8 cellular contexts compared by ENCODE assay signal in the genomic region with DNA sequence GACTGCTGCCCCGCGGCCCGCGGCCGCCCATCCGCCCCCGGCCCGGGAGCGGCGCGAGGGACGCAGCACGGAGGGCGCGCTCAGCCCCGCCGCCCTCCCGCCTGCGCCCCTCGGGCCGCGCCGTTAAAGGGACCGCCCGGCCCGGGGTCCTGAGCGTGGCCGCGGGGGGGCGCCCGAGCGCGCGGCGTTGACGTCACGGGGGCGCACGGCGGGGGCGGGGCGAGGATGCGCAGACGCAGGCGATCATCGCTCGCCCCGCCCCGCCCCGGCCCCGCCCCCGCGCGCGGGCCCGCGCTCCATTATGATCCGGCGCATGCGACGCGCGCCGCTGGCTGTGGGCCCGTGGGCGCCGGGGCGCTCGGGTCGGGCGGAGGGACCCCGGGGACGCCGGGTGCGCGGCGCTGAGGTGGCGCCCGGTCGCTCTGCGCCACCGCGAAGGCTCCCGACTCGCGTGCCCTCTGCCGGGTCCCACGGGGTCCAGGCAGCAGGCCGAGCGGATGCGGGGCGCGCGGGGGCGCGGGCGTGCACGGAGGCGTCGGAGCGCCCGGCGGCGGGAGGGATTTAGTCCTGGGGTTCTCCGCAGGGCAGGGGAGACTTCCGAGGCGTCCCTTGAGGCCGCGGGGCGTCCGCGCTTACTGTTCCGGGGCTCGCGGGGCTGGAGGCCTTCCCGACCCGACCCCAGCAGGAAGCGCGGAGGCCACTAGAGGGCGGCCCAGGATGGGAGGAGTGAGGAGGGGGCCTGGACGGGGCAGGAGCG. TPM values are rescaled to one million over a fixed set of nuclear protein-coding genes. Genes with fewer than 3 reads are reported as not detected.
DNase-seq lines count a peak whose midpoint lies in the region; ATAC-seq lines count a peak whose summit lies in the region.

Gene DVL1 (minus strand): TSS at position 163 of the 757 bp plus-strand sequence. CDS start 353 bp downstream, outside the sequence.

- intact Hi-C loops in T-helper 2 cell treated with Interferon-gamma antibody and Interleukin-4, amounts not matched to agents 100 ng/mL and 5 ng/mL, for 36 hours (cut with micrococcal nuclease), result loop anchor here (1.0 to 5.0 kb wide), 2 partner anchors 22 to 42 kb away; partner anchors contain the start of genes ACAP3 and PUSL1
- intact Hi-C loops in sciatic nerve (cut with DNase I), result no loop called here

- no peaks in the 10 kb centered on the region for H3K9me3 ChIP-seq in HUES6 (ENCODE audit: control insufficient read depth, insufficient read depth, low read depth, low read length)

- peak; percentile 51 for DNase-seq in COR-L47 (lab: John Stamatoyannopoulos, UW)
- DNase-seq in astrocyte of the hippocampus (ENCODE audit: low read depth, low spot score), result peak; percentile 91
- DNase-seq in hippocampal formation (lab: John Stamatoyannopoulos, UW), result peak; percentile 37 to 48
- DNase-seq in sciatic nerve (ENCODE audit: low spot score), result peak; percentile 85

- peaks cover 20% of the 10 kb centered on the region for H3K27me3 ChIP-seq in HUES6 (ENCODE audit: control insufficient read depth, insufficient read depth, low read length)

- H3K36me3 ChIP-seq in HUES6 (ENCODE audit: control insufficient read depth, insufficient read depth, low read length), result 0 out of 2 replicates have a peak, but pooled peaks cover 3% of the 10 kb centered on the region

- ATAC-seq in GM19452 (IDR thresholded peaks at IDR 0.05; ENCODE audit: unreplicated experiment) (peak; percentile 56), sciatic nerve (peak; percentile 2), GM18858 (IDR thresholded peaks at IDR 0.05; ENCODE audit: unreplicated experiment) (no peak)

- H3K4me3 ChIP-seq in HUES6 (ENCODE audit: low read depth, low read length), result peak within 1 kb of the TSS; percentile 87

- peaks cover 39% of the 10 kb centered on the region for H3K4me1 ChIP-seq in HUES6 (ENCODE audit: control insufficient read depth, insufficient read depth, low read length)

- H3K27ac ChIP-seq in HUES6 (ENCODE audit: low read depth, low read length), result peak within 1 kb of the TSS; percentile 80; the same call in 1 of the 2 replicates

- peak within 1 kb of the TSS; percentile 84 for H3K9ac ChIP-seq in HUES6 (ENCODE audit: low read length)

RNA-seq across cellular contexts. Expression of gene DVL1, which starts in this region (rescaled TPM):
- 31.5 and 35.4 TPM in 2 replicates for total RNA-seq in T-helper 2 cell treated with Interferon-gamma antibody and Interleukin-4, amounts not matched to agents 100 ng/mL and 5 ng/mL, for 36 hours
- 91.4 TPM for total RNA-seq in sciatic nerve
